Comparison of ENCODE assay signal across 30 cellular contexts in genomic region chr7:123143206-123143605, GRCh38. TPM values are rescaled to one million over a fixed set of nuclear protein-coding genes. Genes with fewer than 3 reads are reported as not detected.
"Had no signal": no experiment of that assay in that cellular context is flagged by ENCODE, and none has a peak within 500 bp of the region (broad histone marks: within the 10 kb centered on the region; RNA-seq: fewer than 3 reads in every experiment).

No MANE protein-coding gene starts in this region.

- H3K4me3 ChIP-seq: gastroesophageal sphincter, heart left ventricle, hepatocyte, right lobe of liver, spleen, testis, tibial artery had no signal

- H3K9me3 ChIP-seq: gastroesophageal sphincter, heart left ventricle, neutrophil, right lobe of liver, spleen, testis, tibial artery had no signal

- ATAC-seq: effector memory CD8-positive, alpha-beta T cell; gastroesophageal sphincter; heart left ventricle; left colon; natural killer cell; right lobe of liver; stimulated activated memory B cell treated with anti-CD40 and anti-IgM and Interleukin-4, amounts not matched to agents 10 μg/mL and 1 μg/mL and 100 μg/mL, for 72 hours; stimulated activated naive CD8-positive, alpha-beta T cell treated with anti-CD3 and anti-CD28 coated beads, Interleukin-15, Interleukin-2, amounts not matched to agents 100 U/mL and 50 U/mL, for 24 hours had no signal

- H3K36me3 ChIP-seq: gastroesophageal sphincter, heart left ventricle, neutrophil, right lobe of liver, spleen, tibial artery had no signal

- H3K27me3 ChIP-seq: gastroesophageal sphincter, heart left ventricle, hepatocyte, neutrophil, right lobe of liver, spleen, testis, tibial artery had no signal

- H3K27ac ChIP-seq: gastroesophageal sphincter, heart left ventricle, hepatocyte, neutrophil, parathyroid adenoma, right lobe of liver, spleen, testis, tibial artery had no signal

- H3K9ac ChIP-seq: parathyroid adenoma had no signal

- DNase-seq: cortex of kidney; effector memory CD8-positive, alpha-beta T cell; foreskin fibroblast; heart left ventricle; kidney glomerular epithelial cell; left colon; mesenchymal stem cell; natural killer cell; right lobe of liver; spleen; stimulated activated CD4-positive, alpha-beta T cell treated with anti-CD3 and anti-CD28 coated beads, Interleukin-4, amount 100 ng/mL, for 4 hours; stimulated activated naive CD8-positive, alpha-beta T cell treated with anti-CD3 and anti-CD28 coated beads, Interleukin-15, Interleukin-2, amounts not matched to agents 100 U/mL and 50 U/mL, for 24 hours; substantia nigra; testis; tibial artery had no signal

- H2AFZ ChIP-seq: hepatocyte, parathyroid adenoma had no signal

- H3K4me1 ChIP-seq: gastroesophageal sphincter, heart left ventricle, parathyroid adenoma, right lobe of liver, spleen, testis, tibial artery had no signal

- H3K79me2 ChIP-seq: hepatocyte, parathyroid adenoma had no signal

- H3K4me2 ChIP-seq: hepatocyte had no signal

RNA-seq across cellular contexts. Expression of gene SLC13A1, which starts 56.6 kb away (rescaled TPM):
- total RNA-seq: dermis microvascular lymphatic vessel endothelial cell, gastroesophageal sphincter, heart left ventricle, liver, lung microvascular endothelial cell, mesothelial cell of epicardium, natural killer cell, omental fat pad, progenitor cell of endocrine pancreas, right lobe of liver, skeletal muscle tissue, spleen, testis, urinary bladder had no signal
- polyA plus RNA-seq: esophagus, heart left ventricle, hepatocyte, liver, neural cell, spleen, urinary bladder had no signal
